In the genomic region with DNA sequence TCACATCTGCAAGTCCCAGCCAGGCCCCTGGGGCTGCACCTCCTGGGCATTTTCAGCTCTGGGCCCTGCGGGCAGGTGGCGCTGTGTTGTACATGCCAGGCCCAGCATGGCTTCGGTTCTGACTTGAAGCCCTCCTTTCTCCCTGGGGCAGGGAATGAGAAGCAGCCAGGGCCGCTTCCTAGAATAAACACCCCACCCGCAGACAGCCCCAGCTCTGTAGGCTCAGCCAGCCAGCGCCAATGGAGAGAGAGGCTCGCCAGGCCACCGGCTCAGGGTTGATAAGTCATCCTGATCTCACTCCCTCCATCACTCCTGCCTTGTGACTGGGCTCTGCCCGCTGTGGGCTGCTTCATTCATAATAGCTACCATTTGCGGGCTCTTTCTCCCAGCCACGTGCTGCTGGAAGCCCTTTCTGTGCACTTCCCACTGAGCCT, we compare ENCODE assay signal across 8 cellular contexts. TPM values are rescaled to one million over a fixed set of nuclear protein-coding genes. Genes with fewer than 3 reads are reported as not detected.
DNase-seq lines count a peak whose midpoint lies in the region; ATAC-seq, FAIRE-seq and TF ChIP-seq lines count a peak whose summit lies in the region.

No MANE protein-coding gene starts in this region.

- CTCF ChIA-PET in activated CD4-positive, alpha-beta T cell treated with anti-CD3 and anti-CD28 coated beads, Interleukin-2, amount 10 ng/mL, durations not matched to agents 7 days and 5 days (lab: Charles Lee), result interaction anchor here (0.9 to 4.1 kb wide), 12 partner anchors 9 to 647 kb away, joined by 3 to 16 read pairs (median 3); no protein-coding TSS in a partner anchor
- CTCF ChIA-PET in H1 (lab: Charles Lee; ENCODE audit: partially characterized antibody), result interaction anchor here (0.7 to 16.7 kb wide), 24 partner anchors 8 to 94 kb away, joined by 3 to 300 read pairs (median 10); a partner anchor contains a TSS

- WGBS in H1 (ENCODE audit: extremely low coverage in 1 of 2, insufficient coverage in 1 of 2, insufficient read length in 1 of 2, insufficient replicate concordance in 2 of 2, low coverage in 1 of 2, low lambda C conversion rate in 2 of 2, missing lambda C conversion rate in 1 of 2), 2 experiments, result 23% methylated on average over 11 of the region's 11 CpGs; no CpG with 5 or more reads in 1 of the 2 experiments

- H3K27me3 Mint-ChIP-seq in activated CD4-positive, alpha-beta T cell treated with anti-CD3 and anti-CD28 coated beads, Interleukin-2, amount 10 ng/mL, durations not matched to agents 7 days and 5 days, result peaks cover 15% of the 10 kb centered on the region
- no peaks in the 10 kb centered on the region for H3K27me3 Mint-ChIP-seq in mesothelial cell of epicardium (ENCODE audit: low read depth)

- H3K9ac ChIP-seq in H1 (replicated peaks in 1 of 4; ENCODE audit: extremely low read depth in 1 of 4, low read depth in 3 of 4, low read length in 3 of 4), result no peak overlapping the region

- no peak for TF ChIP-seq POLR2A in H1 (IDR thresholded peaks at IDR 0.05; ENCODE audit: control extremely low read depth in 1 of 2, low read depth in 2 of 2, low read length in 2 of 2)
- no peak for TF ChIP-seq POLR2A in uterus (IDR thresholded peaks at IDR 0.05)

- peak overlapping the region; percentile 64; the same call in 1 of the 2 replicates for H3K18ac ChIP-seq in H1 (ENCODE audit: extremely low read depth, low read length)

- no peaks in the 10 kb centered on the region for H3K9me3 Mint-ChIP-seq in activated CD4-positive, alpha-beta T cell treated with anti-CD3 and anti-CD28 coated beads, Interleukin-2, amount 10 ng/mL, durations not matched to agents 7 days and 5 days
- no peaks in the 10 kb centered on the region for H3K9me3 Mint-ChIP-seq in mesothelial cell of epicardium

- H3K36me3 ChIP-seq in H1 (ENCODE audit: control insufficient read depth in 2 of 4, insufficient read depth in 4 of 4, low read length in 3 of 4), result peaks cover 0 to 3% (median under 1%) of the 10 kb centered on the region in 4 experiments; a peak in 1 of 8 replicates
- no peaks in the 10 kb centered on the region for H3K36me3 ChIP-seq in uterus

- no peak overlapping the region for H3K4me3 ChIP-seq in H1 (ENCODE audit: extremely low read depth in 1 of 4, insufficient read depth in 2 of 4, low read depth in 3 of 4, low read length in 4 of 4)
- H3K4me3 ChIP-seq in uterus, result no peak overlapping the region

- H3K23me2 ChIP-seq in H1 (ENCODE audit: low read depth, low read length), result peaks cover 10% of the 10 kb centered on the region

- peak overlapping the region; percentile 75 for H2BK120ac ChIP-seq in H1 (replicated peaks; ENCODE audit: low read depth, low read length)

- H3K79me2 ChIP-seq in H1 (ENCODE audit: control insufficient read depth in 1 of 2, insufficient read depth in 2 of 2, low read length in 2 of 2), result peaks cover 0 to 6% of the 10 kb centered on the region in 2 experiments; a peak in 1 of 4 replicates

- H3K4me2 ChIP-seq in H1 (ENCODE audit: insufficient read depth in 1 of 2, low read depth in 2 of 2, low read length in 2 of 2), result peak overlapping the region in 1 of 2 experiments; percentile 4; a peak in 2 of 4 replicates

- no peak for ATAC-seq in HG03432 (IDR thresholded peaks at IDR 0.05; ENCODE audit: unreplicated experiment)

- peak overlapping the region; percentile 86; the same call in 1 of the 2 replicates for H4K8ac ChIP-seq in H1 (ENCODE audit: extremely low read depth, insufficient read depth, low read length)

- peaks cover 7% of the 10 kb centered on the region; the same call in 1 of the 2 replicates for H3K79me1 ChIP-seq in H1 (ENCODE audit: low read depth, low read length)

- POLR2A ChIA-PET in activated CD4-positive, alpha-beta T cell treated with anti-CD3 and anti-CD28 coated beads, Interleukin-2, amount 10 ng/mL, durations not matched to agents 7 days and 5 days (lab: Charles Lee), result no interaction called here
- POLR2A ChIA-PET in H1 (lab: Charles Lee; ENCODE audit: partially characterized antibody), result interaction anchor here (0.8 to 25.6 kb wide), 8 partner anchors 13 to 93 kb away, joined by 3 to 403 read pairs (median 5); a partner anchor contains a TSS

- no peak overlapping the region for H3K23ac ChIP-seq in H1 (ENCODE audit: insufficient read length)

- intact Hi-C loops in uterus (cut with DNase I; ENCODE audit: low total_unique reads), result no loop called here

- no peaks in the 10 kb centered on the region for H3K9me3 ChIP-seq in H1 (ENCODE audit: insufficient read depth in 2 of 2, low read depth in 1 of 2, low read length in 1 of 2)
- H3K9me3 ChIP-seq in uterus, result no peaks in the 10 kb centered on the region

- H3K4ac ChIP-seq in H1 (replicated peaks; ENCODE audit: insufficient read length, low read depth, low read length), result peak overlapping the region; percentile 13

- H3K27me3 ChIP-seq in H1 (replicated peaks in 1 of 4; ENCODE audit: control insufficient read depth in 3 of 4, extremely low read depth in 1 of 4, insufficient read depth in 3 of 4, low read length in 3 of 4) (peaks cover 0 to 12% (median 9%) of the 10 kb centered on the region in 4 experiments; a peak in 6 of 7 replicates), uterus (no peaks in the 10 kb centered on the region)

- TF ChIP-seq CTCF in H1 (IDR thresholded peaks at IDR 0.05; ENCODE audit: control extremely low read depth in 1 of 3, insufficient read depth in 1 of 3, low read depth in 1 of 3, low read length in 3 of 3) (peak; percentile 93 to 98 (median 94)), mesothelial cell of epicardium (IDR thresholded peaks at IDR 0.05; ENCODE audit: unreplicated experiment) (no peak), uterus (IDR thresholded peaks at IDR 0.05) (peak in 3 of 4 experiments; percentile 4 to 26 (median 17))

- TF ChIP-seq EP300 in H1 (IDR thresholded peaks at IDR 0.05; ENCODE audit: borderline replicate concordance in 1 of 2, low read depth in 2 of 2, low read length in 2 of 2), result no peak

- no peak overlapping the region for H3K56ac ChIP-seq in H1 (replicated peaks; ENCODE audit: insufficient read length, low read depth, low read length)

- no peak overlapping the region for H3K4me3 Mint-ChIP-seq in activated CD4-positive, alpha-beta T cell treated with anti-CD3 and anti-CD28 coated beads, Interleukin-2, amount 10 ng/mL, durations not matched to agents 7 days and 5 days
- H3K4me3 Mint-ChIP-seq in mesothelial cell of epicardium, result no peak overlapping the region

- no peak overlapping the region for H2BK5ac ChIP-seq in H1 (ENCODE audit: low read depth, low read length)

- no peak overlapping the region for H4K5ac ChIP-seq in H1 (ENCODE audit: insufficient read length, low read depth, low read length)

- no peak overlapping the region for H3K14ac ChIP-seq in H1 (ENCODE audit: insufficient read length)

- H3K4me1 ChIP-seq in H1 (replicated peaks in 1 of 4; ENCODE audit: control insufficient read depth in 3 of 4, insufficient read depth in 4 of 4, low read length in 3 of 4) (peaks cover 0 to 22% (median 18%) of the 10 kb centered on the region in 4 experiments; a peak in 6 of 7 replicates), uterus (no peaks in the 10 kb centered on the region)

- H2BK12ac ChIP-seq in H1 (ENCODE audit: low read depth, low read length), result peak overlapping the region; percentile 6; the same call in 1 of the 2 replicates

- peaks cover 40% of the 10 kb centered on the region for H3K4me1 Mint-ChIP-seq in activated CD4-positive, alpha-beta T cell treated with anti-CD3 and anti-CD28 coated beads, Interleukin-2, amount 10 ng/mL, durations not matched to agents 7 days and 5 days
- peaks cover 30% of the 10 kb centered on the region for H3K4me1 Mint-ChIP-seq in mesothelial cell of epicardium

- peaks cover 13% of the 10 kb centered on the region for H3K36me3 Mint-ChIP-seq in activated CD4-positive, alpha-beta T cell treated with anti-CD3 and anti-CD28 coated beads, Interleukin-2, amount 10 ng/mL, durations not matched to agents 7 days and 5 days (ENCODE audit: low read depth)
- H3K36me3 Mint-ChIP-seq in mesothelial cell of epicardium, result no peaks in the 10 kb centered on the region

- 0 out of 2 replicates have a peak overlapping the region, but pooled peaks have one; percentile 73 for H2BK15ac ChIP-seq in H1 (ENCODE audit: low read length)

- H4K91ac ChIP-seq in H1 (replicated peaks; ENCODE audit: insufficient read length, low read length), result no peak overlapping the region

- no peak overlapping the region for H2BK20ac ChIP-seq in H1 (ENCODE audit: low read length)

- H2AFZ ChIP-seq in H1 (ENCODE audit: low read length), result no peak overlapping the region

- peaks cover 0 to 6% of the 10 kb centered on the region in 2 experiments for H4K20me1 ChIP-seq in H1 (replicated peaks in 1 of 2; ENCODE audit: control insufficient read depth in 1 of 2, insufficient read depth in 2 of 2, low read length in 2 of 2)

- H3K27ac Mint-ChIP-seq in activated CD4-positive, alpha-beta T cell treated with anti-CD3 and anti-CD28 coated beads, Interleukin-2, amount 10 ng/mL, durations not matched to agents 7 days and 5 days, result no peak overlapping the region
- H3K27ac Mint-ChIP-seq in mesothelial cell of epicardium, result peak overlapping the region; percentile 81

- no peak overlapping the region for H2AK5ac ChIP-seq in H1 (ENCODE audit: low read depth, low read length)

- peak; percentile 80 for DNase-seq in Daoy (ENCODE audit: low read depth)
- DNase-seq in MV-4-11 (lab: John Stamatoyannopoulos, UW), result peak; percentile 42
- peak; percentile 64 for DNase-seq in activated CD4-positive, alpha-beta T cell treated with anti-CD3 and anti-CD28 coated beads, Interleukin-2, amount 10 ng/mL, durations not matched to agents 7 days and 5 days
- DNase-seq in H1 (ENCODE audit: low read depth in 1 of 2, low spot score in 2 of 2), result peak; percentile 85 to 94
- DNase-seq in mesothelial cell of epicardium (ENCODE audit: low spot score in 2 of 2, unreplicated experiment in 2 of 2), result no peak
- DNase-seq in uterus, result no peak
- DNase-seq in NCI-H2029 treated with DMSO at 0.1 percent for 48 hours (lab: John Stamatoyannopoulos, UW), result no peak

- no peak for FAIRE-seq in H1 (lab: Jason Lieb, UNC)

- no peak overlapping the region for H3K27ac ChIP-seq in H1 (ENCODE audit: low read depth, low read length)
- no peak overlapping the region for H3K27ac ChIP-seq in uterus

- TF ChIP-seq RAD21 in H1 (IDR thresholded peaks at IDR 0.05 in 1 of 2, conservative IDR thresholded peaks at IDR 0.05 in 1 of 2; ENCODE audit: low read depth in 2 of 2, low read length in 2 of 2), result peak; percentile 46 to 63

RNA-seq across cellular contexts. Expression of a gene that starts 6.0 kb away (rescaled TPM):
- total RNA-seq in Daoy (2014; rRNA removed; shearing (Covaris generic)), result 0.36 and 0.46 TPM in 2 replicates
- under 1 TPM; 0.12 to 0.17 TPM for total RNA-seq in activated CD4-positive, alpha-beta T cell treated with anti-CD3 and anti-CD28 coated beads, Interleukin-2, amount 10 ng/mL, durations not matched to agents 7 days and 5 days
- total RNA-seq in H1 (2021; fragmentation: NEBNext Ultra II Directional; extraction: Animal tissue kit (Norgen Biotek cat#: 25700)), result 17.4 and 18.6 TPM in 2 replicates
- polyA plus RNA-seq in H1 (2011; rRNA removed), result 4.3 and 7.6 TPM in 2 replicates
- polyA plus RNA-seq in H1 (2011; cell fraction: cytosol; rRNA removed), result 2.7 TPM
- polyA plus RNA-seq in H1 (2011; cell fraction: nucleus; rRNA removed), result 8.4 TPM
- polyA plus RNA-seq in H1 (2012, experiment 1 of 2), result 8.3 to 13.8 TPM (median 12.3 TPM) in 4 replicates
- 11.8 TPM for polyA plus RNA-seq in H1 (2012, experiment 2 of 2)
- 9.4 TPM for polyA plus RNA-seq in H1 (2013, experiment 1 of 2)
- polyA plus RNA-seq in H1 (2013, experiment 2 of 2), result 9.5 TPM
- polyA minus RNA-seq in H1 (2011; rRNA and poly(A)+ RNA removed), result 2.0 and 3.2 TPM in 2 replicates
- polyA minus RNA-seq in H1 (2011; cell fraction: cytosol; rRNA and poly(A)+ RNA removed), result 7.0 TPM
- 5.7 TPM for polyA minus RNA-seq in H1 (2011; cell fraction: nucleus; rRNA and poly(A)+ RNA removed)
- total RNA-seq in mesothelial cell of epicardium (78.2 to 80.3 TPM (median 79.6 TPM) in 3 replicates), uterus (10 to 100 TPM in 1 of 4 donors, 1 to 10 TPM in 3; 2.9 to 55.8 (median 5.1) TPM)

RNA-seq across cellular contexts. Expression of a gene that starts 37.0 kb away (rescaled TPM):
- total RNA-seq in Daoy (2014; rRNA removed; shearing (Covaris generic)), result 13.4 and 14.1 TPM in 2 replicates
- total RNA-seq in activated CD4-positive, alpha-beta T cell treated with anti-CD3 and anti-CD28 coated beads, Interleukin-2, amount 10 ng/mL, durations not matched to agents 7 days and 5 days, result 10 to 100 TPM; 19.3 to 19.7 TPM
- total RNA-seq in H1 (2021; fragmentation: NEBNext Ultra II Directional; extraction: Animal tissue kit (Norgen Biotek cat#: 25700)), result 41.0 and 41.6 TPM in 2 replicates
- 16.1 and 21.3 TPM in 2 replicates for polyA plus RNA-seq in H1 (2011; rRNA removed)
- polyA plus RNA-seq in H1 (2011; cell fraction: cytosol; rRNA removed), result 20.1 TPM
- 40.5 TPM for polyA plus RNA-seq in H1 (2011; cell fraction: nucleus; rRNA removed)
- polyA plus RNA-seq in H1 (2012, experiment 1 of 2), result 20.6 to 34.7 TPM (median 28.3 TPM) in 4 replicates
- 17.6 TPM for polyA plus RNA-seq in H1 (2012, experiment 2 of 2)
- 18.0 TPM for polyA plus RNA-seq in H1 (2013, experiment 1 of 2)
- 18.0 TPM for polyA plus RNA-seq in H1 (2013, experiment 2 of 2)
- 29.6 and 44.4 TPM in 2 replicates for polyA minus RNA-seq in H1 (2011; rRNA and poly(A)+ RNA removed)
- polyA minus RNA-seq in H1 (2011; cell fraction: cytosol; rRNA and poly(A)+ RNA removed), result 36.2 TPM
- polyA minus RNA-seq in H1 (2011; cell fraction: nucleus; rRNA and poly(A)+ RNA removed), result 30.1 TPM
- total RNA-seq in mesothelial cell of epicardium (28.8 to 33.7 TPM (median 29.5 TPM) in 3 replicates), uterus (10 to 100 TPM in 2 of 4 donors, 1 to 10 TPM in 2; 2.1 to 18.7 (median 8.2) TPM)

RNA-seq across cellular contexts. Expression of a gene that starts 41.3 kb away (rescaled TPM):
- total RNA-seq in Daoy (2014; rRNA removed; shearing (Covaris generic)), result 34.1 and 71.8 TPM in 2 replicates
- total RNA-seq in activated CD4-positive, alpha-beta T cell treated with anti-CD3 and anti-CD28 coated beads, Interleukin-2, amount 10 ng/mL, durations not matched to agents 7 days and 5 days, result 10 to 100 TPM; 35.1 to 39.3 TPM
- 78.3 and 84.4 TPM in 2 replicates for total RNA-seq in H1 (2021; fragmentation: NEBNext Ultra II Directional; extraction: Animal tissue kit (Norgen Biotek cat#: 25700))
- polyA plus RNA-seq in H1 (2011; rRNA removed), result 198 and 228 TPM in 2 replicates
- polyA plus RNA-seq in H1 (2011; cell fraction: cytosol; rRNA removed), result 154 TPM
- 131 TPM for polyA plus RNA-seq in H1 (2011; cell fraction: nucleus; rRNA removed)
- polyA plus RNA-seq in H1 (2012, experiment 1 of 2), result 57.3 to 96.0 TPM (median 90.9 TPM) in 4 replicates
- 222 TPM for polyA plus RNA-seq in H1 (2012, experiment 2 of 2)
- polyA plus RNA-seq in H1 (2013, experiment 1 of 2), result 161 TPM
- polyA plus RNA-seq in H1 (2013, experiment 2 of 2), result 151 TPM
- polyA minus RNA-seq in H1 (2011; rRNA and poly(A)+ RNA removed), result 12.3 and 15.6 TPM in 2 replicates
- polyA minus RNA-seq in H1 (2011; cell fraction: cytosol; rRNA and poly(A)+ RNA removed), result 31.5 TPM
- polyA minus RNA-seq in H1 (2011; cell fraction: nucleus; rRNA and poly(A)+ RNA removed), result 32.7 TPM
- total RNA-seq in mesothelial cell of epicardium (31.8 to 35.6 TPM (median 33.6 TPM) in 3 replicates), uterus (100 to 1,000 TPM in 1 of 4 donors, 10 to 100 TPM in 2, 1 to 10 TPM in 1; 8.9 to 438 (median 35.3) TPM)

Comparison
In these comparisons a context has a peak if more than half of its experiments do, and no peak if none do; other contexts are left out.
1. DNase-seq: peak in Daoy (single experiment), MV-4-11 (single experiment), activated CD4-positive, alpha-beta T cell treated with anti-CD3 and anti-CD28 coated beads, Interleukin-2, amount 10 ng/mL, durations not matched to agents 7 days and 5 days (single experiment) and H1 (2 of 2); none in mesothelial cell of epicardium (0 of 2), uterus (0 of 2) and NCI-H2029 treated with DMSO at 0.1 percent for 48 hours (single experiment).